22 cellular contexts compared by ENCODE assay signal in the genomic region with DNA sequence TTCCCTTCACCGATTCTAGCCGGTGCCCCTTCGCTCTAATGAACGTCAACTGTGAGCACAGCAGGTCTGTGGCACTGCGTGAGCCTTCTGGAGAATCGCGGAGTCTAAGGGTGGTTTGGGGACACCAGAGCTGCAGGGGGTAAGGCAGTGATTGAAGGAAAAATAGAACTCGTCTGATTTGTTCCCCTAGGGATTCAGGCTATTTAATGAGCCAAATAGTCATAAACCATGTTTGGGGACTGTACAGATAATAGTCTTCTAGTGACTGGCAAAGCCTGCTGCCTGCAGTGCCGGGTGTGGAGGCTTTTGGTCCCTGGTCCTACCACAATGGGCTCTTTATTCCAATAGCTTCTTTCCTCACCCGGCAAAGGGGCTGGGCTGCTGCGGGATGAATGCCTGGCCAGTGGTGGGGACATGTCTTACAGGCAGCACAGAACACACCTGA. TPM values are rescaled to one million over a fixed set of nuclear protein-coding genes. Genes with fewer than 3 reads are reported as not detected.
A peak's percentile ranks its signal among the peaks of the same experiment; 100 is the strongest.
DNase-seq lines count a peak whose midpoint lies in the region; FAIRE-seq and TF ChIP-seq lines count a peak whose summit lies in the region.
"Had no signal": no experiment of that assay in that cellular context is flagged by ENCODE, and none has a peak within 500 bp of the region (broad histone marks: within the 10 kb centered on the region; RNA-seq: fewer than 3 reads in every experiment).

No MANE protein-coding gene starts in this region.

- no peak overlapping the region for H3K4me3 ChIP-seq in sigmoid colon
- H3K4me3 ChIP-seq: hepatocyte, spleen had no signal

- H3K9me3 ChIP-seq in sigmoid colon: no peaks in the 10 kb centered on the region

- H3K4me3 Mint-ChIP-seq in progenitor cell of endocrine pancreas (ENCODE audit: low read depth): no peak overlapping the region
- H3K4me3 Mint-ChIP-seq: activated CD4-positive, alpha-beta memory T cell treated with anti-CD3 and anti-CD28 coated beads, Interleukin-2, amount 10 ng/mL, durations not matched to agents 7 days and 5 days; CD4-positive, alpha-beta T cell; T-cell had no signal

- WGBS in sigmoid colon, 2 donors: 36 to 74% methylated on average over 11 of the region's 11 CpGs

- H3K27ac Mint-ChIP-seq in progenitor cell of endocrine pancreas: peak overlapping the region; percentile 39
- H3K27ac Mint-ChIP-seq: activated CD4-positive, alpha-beta memory T cell treated with anti-CD3 and anti-CD28 coated beads, Interleukin-2, amount 10 ng/mL, durations not matched to agents 7 days and 5 days; activated naive CD4-positive, alpha-beta T cell treated with anti-CD3 and anti-CD28 coated beads, Interleukin-2, amount 50 U/mL, for 72 hours; CD4-positive, alpha-beta T cell; T-cell had no signal

- DNase-seq in NCI-H1417 (lab: John Stamatoyannopoulos, UW): peak in 2 of 3 experiments; percentile 66 to 85
- DNase-seq in NCI-H1417 treated with DMSO at 0.1 percent for 48 hours (lab: John Stamatoyannopoulos, UW): no peak
- DNase-seq in NCI-H526 treated with DMSO at 0.1 percent for 48 hours (lab: John Stamatoyannopoulos, UW): peak; percentile 79
- DNase-seq in frontal cortex (ENCODE audit: low spot score in 2 of 2): peak; percentile 71 to 78
- DNase-seq in progenitor cell of endocrine pancreas (ENCODE audit: low spot score, unreplicated experiment): no peak
- no peak for DNase-seq in sigmoid colon
- DNase-seq in SW 1271 (lab: John Stamatoyannopoulos, UW): no peak
- no peak for DNase-seq in activated effector memory CD4-positive, alpha-beta T cell treated with anti-CD3 and anti-CD28 coated beads, Interleukin-2, amount 50 U/mL, for 16 hours
- DNase-seq: 8988T; activated CD4-positive, alpha-beta memory T cell treated with anti-CD3 and anti-CD28 coated beads, Interleukin-2, amount 10 ng/mL, durations not matched to agents 7 days and 5 days; activated T-cell treated with anti-CD3 and anti-CD28 coated beads, Interleukin-2, amount 50 U/mL, for 48 hours; CD4-positive, alpha-beta T cell; effector CD4-positive, alpha-beta T cell; spleen; T-cell; trophoblast cell had no signal

- TF ChIP-seq EP300 in sigmoid colon (IDR thresholded peaks at IDR 0.05): no peak

- no peak for FAIRE-seq in frontal cortex (lab: Jason Lieb, UNC)
- FAIRE-seq: bronchial epithelial cell, H54 had no signal

- TF ChIP-seq POLR2A in sigmoid colon (IDR thresholded peaks at IDR 0.05): no peak

- H3K27me3 ChIP-seq in sigmoid colon: no peaks in the 10 kb centered on the region
- H3K27me3 ChIP-seq: hepatocyte had no signal

- intact Hi-C loops in sigmoid colon (cut with DNase I): no loop called here

- TF ChIP-seq CTCF in progenitor cell of endocrine pancreas (IDR thresholded peaks at IDR 0.05; ENCODE audit: unreplicated experiment): no peak
- TF ChIP-seq CTCF in sigmoid colon (IDR thresholded peaks at IDR 0.05): no peak

- H3K36me3 ChIP-seq in sigmoid colon: no peaks in the 10 kb centered on the region
- H3K36me3 ChIP-seq: spleen had no signal

- H3K36me3 Mint-ChIP-seq in progenitor cell of endocrine pancreas (ENCODE audit: insufficient read depth): no peaks in the 10 kb centered on the region
- H3K36me3 Mint-ChIP-seq: activated naive CD4-positive, alpha-beta T cell treated with anti-CD3 and anti-CD28 coated beads, Interleukin-2, amount 50 U/mL, for 72 hours; T-cell had no signal

- peak overlapping the region in 1 of 4 donors; percentile 24 for H3K27ac ChIP-seq in sigmoid colon
- H3K27ac ChIP-seq: hepatocyte, HL-60, VCaP had no signal

- peaks cover 0 to under 1% (median 0%) of the 10 kb centered on the region in 4 donors for H3K4me1 ChIP-seq in sigmoid colon

- H3K4me1 Mint-ChIP-seq in progenitor cell of endocrine pancreas (ENCODE audit: low read depth): no peaks in the 10 kb centered on the region

- peaks cover 27% of the 10 kb centered on the region for H3K27me3 Mint-ChIP-seq in progenitor cell of endocrine pancreas
- H3K27me3 Mint-ChIP-seq: CD4-positive, alpha-beta T cell had no signal

- H3K9me3 Mint-ChIP-seq in progenitor cell of endocrine pancreas (ENCODE audit: low read depth): no peaks in the 10 kb centered on the region
- H3K9me3 Mint-ChIP-seq: activated CD4-positive, alpha-beta memory T cell treated with anti-CD3 and anti-CD28 coated beads, Interleukin-2, amount 10 ng/mL, durations not matched to agents 7 days and 5 days; activated naive CD4-positive, alpha-beta T cell treated with anti-CD3 and anti-CD28 coated beads, Interleukin-2, amount 50 U/mL, for 72 hours; CD4-positive, alpha-beta T cell; T-cell had no signal

RNA-seq across cellular contexts. Expression of a gene that starts 11.1 kb away (rescaled TPM):
- 4.9 TPM for total RNA-seq in frontal cortex
- total RNA-seq in progenitor cell of endocrine pancreas: 0.13 TPM in 1 of 2 replicates, not detected in the other
- total RNA-seq in sigmoid colon: 10 to 100 TPM in 3 of 4 donors, 1 to 10 TPM in 1; 5.4 to 54.0 (median 27.6) TPM
- 1 to 10 TPM in 1 of 3 donors, under 1 TPM in 1, not detected in 1; 0.60 to 1.4 TPM for polyA plus RNA-seq in sigmoid colon
- total RNA-seq: activated CD4-positive, alpha-beta memory T cell treated with anti-CD3 and anti-CD28 coated beads, Interleukin-2, amount 10 ng/mL, durations not matched to agents 7 days and 5 days; activated naive CD4-positive, alpha-beta T cell treated with anti-CD3 and anti-CD28 coated beads, Interleukin-2, amount 50 U/mL, for 72 hours; bronchial epithelial cell had no signal
- polyA plus RNA-seq: hepatocyte had no signal

RNA-seq across cellular contexts. Expression of a gene that starts 55.2 kb away (rescaled TPM):
- total RNA-seq in frontal cortex (1.6 TPM), progenitor cell of endocrine pancreas (2.6 and 3.6 TPM in 2 replicates), sigmoid colon (10 to 100 TPM in 1 of 4 donors, 1 to 10 TPM in 3; 5.1 to 13.2 (median 6.6) TPM)
- 10 to 100 TPM in 1 of 3 donors, 1 to 10 TPM in 2; 3.6 to 26.3 (median 4.2) TPM for polyA plus RNA-seq in sigmoid colon

Comparison
In these comparisons a context has a peak if more than half of its experiments do, and no peak if none do; other contexts are left out.
1. DNase-seq: peak in NCI-H1417 (2 of 3), NCI-H526 treated with DMSO at 0.1 percent for 48 hours (single experiment) and frontal cortex (2 of 2); none in NCI-H1417 treated with DMSO at 0.1 percent for 48 hours (single experiment), progenitor cell of endocrine pancreas (single experiment), sigmoid colon (single experiment), SW 1271 (0 of 2) and activated effector memory CD4-positive, alpha-beta T cell treated with anti-CD3 and anti-CD28 coated beads, Interleukin-2, amount 50 U/mL, for 16 hours (single experiment).